Comparison of ENCODE assay signal across 9 cellular contexts in genomic region chr5:55993013-55993412, GRCh38. TPM values are rescaled to one million over a fixed set of nuclear protein-coding genes. Genes with fewer than 3 reads are reported as not detected.
A peak's percentile ranks its signal among the peaks of the same experiment; 100 is the strongest.
DNase-seq lines count a peak whose midpoint lies in the region; FAIRE-seq lines count a peak whose summit lies in the region.
"Had no signal": no experiment of that assay in that cellular context is flagged by ENCODE, and none has a peak within 500 bp of the region (broad histone marks: within the 10 kb centered on the region; RNA-seq: fewer than 3 reads in every experiment).

No MANE protein-coding gene starts in this region.

- DNase-seq in GM19239 (ENCODE audit: insufficient read length, low spot score) (no peak), globus pallidus (ENCODE audit: low spot score) (peak; percentile 66), COR-L47 (lab: John Stamatoyannopoulos, UW) (no peak), germinal center (ENCODE audit: low spot score) (no peak), activated gamma-delta T cell treated with Interleukin-2 at 50 U/mL for 16 hours (no peak)
- DNase-seq in activated CD4-positive, alpha-beta memory T cell treated with anti-CD3 and anti-CD28 coated beads for 36 hours: no peak
- DNase-seq in activated CD4-positive, CD25-positive, alpha-beta regulatory T cell (lab: John Stamatoyannopoulos, UW): no peak

- H3K36me3 ChIP-seq in skeletal muscle tissue (ENCODE audit: control insufficient read depth in 3 of 3, insufficient read depth in 3 of 3, low read length in 3 of 3): no peaks in the 10 kb centered on the region

- POLR2A ChIA-PET in activated CD4-positive, alpha-beta memory T cell treated with anti-CD3 and anti-CD28 coated beads for 36 hours (lab: Charles Lee): interaction anchor here (1.5 to 3.3 kb wide), 2 partner anchors 10 to 19 kb away, joined by 5 to 17 read pairs; no protein-coding TSS in a partner anchor

- peaks cover 64% of the 10 kb centered on the region for H3K4me1 Mint-ChIP-seq in activated CD4-positive, alpha-beta memory T cell treated with anti-CD3 and anti-CD28 coated beads for 36 hours (ENCODE audit: low read depth)

- H3K27me3 ChIP-seq in skeletal muscle tissue (ENCODE audit: control insufficient read depth in 3 of 3, insufficient read depth in 3 of 3, low read length in 3 of 3): no peaks in the 10 kb centered on the region

- intact Hi-C loops in activated CD4-positive, alpha-beta memory T cell treated with anti-CD3 and anti-CD28 coated beads for 36 hours (cut with micrococcal nuclease): loop anchor here (1.0 to 10.0 kb wide), 5 partner anchors 9 to 1179 kb away; partner anchors contain the start of gene GPBP1

- peak overlapping the region; percentile 99 for H3K4me3 Mint-ChIP-seq in activated CD4-positive, alpha-beta memory T cell treated with anti-CD3 and anti-CD28 coated beads for 36 hours

- FAIRE-seq in GM19239 (lab: Jason Lieb, UNC): peak; percentile 28
- FAIRE-seq: TTC549 had no signal

- peak overlapping the region; percentile 89 to 97 (median 92) for H3K4me3 ChIP-seq in skeletal muscle tissue (ENCODE audit: low read length in 3 of 3)

- H3K9me3 Mint-ChIP-seq in activated CD4-positive, alpha-beta memory T cell treated with anti-CD3 and anti-CD28 coated beads for 36 hours: peaks cover 3% of the 10 kb centered on the region

- CTCF ChIA-PET in activated CD4-positive, alpha-beta memory T cell treated with anti-CD3 and anti-CD28 coated beads for 36 hours (lab: Charles Lee): interaction anchor here (1.0 kb wide), 1 partner anchor 13 kb away, joined by 4 read pairs; no protein-coding TSS in a partner anchor

- H3K27ac ChIP-seq in skeletal muscle tissue (ENCODE audit: low read depth, low read length): peak overlapping the region; percentile 99

- H3K36me3 Mint-ChIP-seq in activated CD4-positive, alpha-beta memory T cell treated with anti-CD3 and anti-CD28 coated beads for 36 hours: peaks cover 45% of the 10 kb centered on the region

- no peaks in the 10 kb centered on the region for H3K9me3 ChIP-seq in skeletal muscle tissue (ENCODE audit: control insufficient read depth in 3 of 3, low read length in 3 of 3)

- H3K9ac ChIP-seq in skeletal muscle tissue (ENCODE audit: low read depth in 1 of 3, low read length in 3 of 3): peak overlapping the region; percentile 85 to 99 (median 98)

- H3K27me3 Mint-ChIP-seq in activated CD4-positive, alpha-beta memory T cell treated with anti-CD3 and anti-CD28 coated beads for 36 hours: no peaks in the 10 kb centered on the region

- peak overlapping the region; percentile 100 for H3K27ac Mint-ChIP-seq in activated CD4-positive, alpha-beta memory T cell treated with anti-CD3 and anti-CD28 coated beads for 36 hours

- peaks cover 17 to 24% (median 22%) of the 10 kb centered on the region in 3 donors for H3K4me1 ChIP-seq in skeletal muscle tissue (ENCODE audit: control insufficient read depth in 3 of 3, insufficient read depth in 3 of 3, low read length in 3 of 3)

RNA-seq across cellular contexts. Expression of gene IL6ST, which starts 1.8 kb away (rescaled TPM):
- total RNA-seq in activated CD4-positive, alpha-beta memory T cell treated with anti-CD3 and anti-CD28 coated beads for 36 hours: 10 to 100 TPM; 61.0 to 64.1 TPM
- 76.2 TPM for total RNA-seq in skeletal muscle tissue
